In the genomic region with DNA sequence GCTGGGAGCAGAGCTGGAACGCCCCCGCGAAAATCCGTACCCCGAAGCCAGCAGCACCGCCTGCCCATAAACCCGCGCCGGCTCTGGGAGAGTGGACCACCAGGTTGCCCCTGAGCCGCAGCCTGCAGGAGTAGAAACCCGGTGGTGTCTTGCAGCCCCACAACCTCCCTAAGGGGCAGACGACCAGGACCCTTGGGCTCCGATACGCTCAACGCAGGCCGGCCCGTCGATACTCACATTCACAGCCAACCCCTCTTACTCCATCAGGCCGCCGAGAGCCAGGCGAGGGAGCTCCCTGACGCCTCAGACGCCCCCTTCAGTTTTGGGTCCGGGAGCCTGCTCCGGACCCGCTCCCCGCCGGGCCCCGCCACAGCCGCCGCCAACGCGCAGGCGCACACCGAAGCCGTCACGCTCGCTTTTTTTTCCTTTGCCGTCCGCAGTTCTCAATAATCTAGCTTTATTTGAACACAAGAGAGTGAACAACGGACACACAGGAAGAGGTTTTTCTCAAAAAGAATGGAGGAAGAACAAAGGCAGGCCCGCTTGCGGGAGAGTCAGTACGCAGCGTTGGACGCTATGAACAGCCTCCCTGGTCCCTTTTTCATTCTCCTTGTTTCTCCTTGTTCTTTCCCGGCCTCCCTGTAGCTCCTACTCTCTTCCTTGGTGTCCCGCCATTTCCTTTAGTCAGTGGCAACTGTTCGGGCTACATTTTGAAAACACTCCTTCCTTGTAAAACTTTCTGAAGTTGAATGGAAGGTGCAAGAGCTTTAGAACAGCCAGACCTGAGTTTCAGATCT, we compare ENCODE assay signal across 8 cellular contexts. TPM values are rescaled to one million over a fixed set of nuclear protein-coding genes. Genes with fewer than 3 reads are reported as not detected.
A peak's percentile ranks its signal among the peaks of the same experiment; 100 is the strongest.
DNase-seq lines count a peak whose midpoint lies in the region; ATAC-seq and TF ChIP-seq lines count a peak whose summit lies in the region.

A gene (minus strand): TSS at position 399 of the 797 bp plus-strand sequence. CDS start 18,852 bp downstream, outside the sequence.

- H3K27me3 ChIP-seq in mammary epithelial cell (ENCODE audit: insufficient read depth, low read length), result no peaks in the 10 kb centered on the region

- in situ Hi-C loops in mammary epithelial cell (cut with MboI; ENCODE audit: low sequenced_read_pairs in 2 of 2), result no loop called here

- peak within 1 kb of the TSS; percentile 83 for H3K4me2 ChIP-seq in mammary epithelial cell (ENCODE audit: insufficient read depth, low read depth, low read length)

- DNase-seq in NCI-H2227 treated with DMSO at 0.1 percent for 48 hours (lab: John Stamatoyannopoulos, UW), result peak; percentile 76
- peak; percentile 84 for DNase-seq in mammary epithelial cell
- DNase-seq in iPS-NIHi11 (ENCODE audit: low spot score), result peak; percentile 96

- H3K9ac ChIP-seq in mammary epithelial cell (ENCODE audit: insufficient read depth, low read length), result peak within 1 kb of the TSS; percentile 96

- H3K27ac ChIP-seq in mammary epithelial cell (ENCODE audit: insufficient read depth, low read depth, low read length) (peak within 1 kb of the TSS; percentile 97), skin epidermis (peak within 1 kb of the TSS; percentile 76 to 97 (median 94))

- no peaks in the 10 kb centered on the region for H3K36me3 ChIP-seq in mammary epithelial cell (ENCODE audit: insufficient read depth, low read length)

- H4K20me1 ChIP-seq in mammary epithelial cell (ENCODE audit: insufficient read depth, low read length), result no peaks in the 10 kb centered on the region

- TSS peak; percentile 6 for BruUV-seq in mammary epithelial cell (replicated peaks; lab: Mats Ljungman, UMichigan)

- peak within 1 kb of the TSS; percentile 98 for H2AFZ ChIP-seq in mammary epithelial cell (ENCODE audit: low read depth, low read length)

- CTCF ChIA-PET in mammary epithelial cell (lab: Charles Lee; ENCODE audit: low non-redundant PET), result interaction anchor here (0.6 kb wide), 1 partner anchor 87 kb away, joined by 4 read pairs; no protein-coding TSS in a partner anchor

- TF ChIP-seq CTCF in GM12875 (IDR thresholded peaks at IDR 0.05; ENCODE audit: borderline replicate concordance, insufficient read depth, low read depth, low read length), result no peak
- TF ChIP-seq CTCF in WI38 (IDR thresholded peaks at IDR 0.05; ENCODE audit: low read depth, low read length), result no peak
- TF ChIP-seq CTCF in mammary epithelial cell (conservative IDR thresholded peaks at IDR 0.05 in 1 of 2, IDR thresholded peaks at IDR 0.05 in 1 of 2; ENCODE audit: extremely low read depth in 1 of 2, insufficient read depth in 1 of 2, low read depth in 1 of 2, low read length in 2 of 2), result no peak

- H3K79me2 ChIP-seq in mammary epithelial cell (ENCODE audit: insufficient read depth, low read length), result peaks cover 52% of the 10 kb centered on the region

- intact Hi-C loops in mammary epithelial cell (cut with micrococcal nuclease), result loop anchor here (1.0 to 2.0 kb wide), 2 partner anchors 84 to 159 kb away; a partner anchor contains a TSS

- peak; percentile 46 for ATAC-seq in HG03108 (IDR thresholded peaks at IDR 0.05; ENCODE audit: unreplicated experiment)
- ATAC-seq in GM18511 (IDR thresholded peaks at IDR 0.05; ENCODE audit: unreplicated experiment), result no peak

- H3K4me3 ChIP-seq in GM12875 (ENCODE audit: low read depth, low read length) (peak within 1 kb of the TSS; percentile 88), WI38 (ENCODE audit: low read depth, low read length) (peak within 1 kb of the TSS; percentile 100), mammary epithelial cell (replicated peaks in 1 of 3; ENCODE audit: insufficient read depth in 1 of 3, low read depth in 2 of 3, low read length in 3 of 3) (peak within 1 kb of the TSS; percentile 89 to 95 (median 92)), skin epidermis (peak within 1 kb of the TSS; percentile 65 to 90 (median 84))

- H3K9me3 ChIP-seq in mammary epithelial cell (replicated peaks; ENCODE audit: insufficient read depth, low read length), result no peaks in the 10 kb centered on the region

- H3K4me1 ChIP-seq in mammary epithelial cell (ENCODE audit: insufficient read depth, low read length), result peaks cover 15% of the 10 kb centered on the region

- dilution Hi-C loops in mammary epithelial cell (cut with HindIII; ENCODE audit: low sequenced_read_pairs), result no loop called here

- WGBS in mammary epithelial cell (ENCODE audit: low coverage, missing lambda C conversion rate), result 0% methylated on average over 18 of the region's 49 CpGs

RNA-seq across cellular contexts. Expression of the gene that starts here (rescaled TPM):
- 10 to 100 TPM; 48.7 to 56.3 TPM for total RNA-seq in mammary epithelial cell
- 13.0 TPM for polyA plus RNA-seq in mammary epithelial cell
- 67.6 TPM for polyA minus RNA-seq in mammary epithelial cell
